Comparison of ENCODE assay signal across 10 cellular contexts in the genomic region with DNA sequence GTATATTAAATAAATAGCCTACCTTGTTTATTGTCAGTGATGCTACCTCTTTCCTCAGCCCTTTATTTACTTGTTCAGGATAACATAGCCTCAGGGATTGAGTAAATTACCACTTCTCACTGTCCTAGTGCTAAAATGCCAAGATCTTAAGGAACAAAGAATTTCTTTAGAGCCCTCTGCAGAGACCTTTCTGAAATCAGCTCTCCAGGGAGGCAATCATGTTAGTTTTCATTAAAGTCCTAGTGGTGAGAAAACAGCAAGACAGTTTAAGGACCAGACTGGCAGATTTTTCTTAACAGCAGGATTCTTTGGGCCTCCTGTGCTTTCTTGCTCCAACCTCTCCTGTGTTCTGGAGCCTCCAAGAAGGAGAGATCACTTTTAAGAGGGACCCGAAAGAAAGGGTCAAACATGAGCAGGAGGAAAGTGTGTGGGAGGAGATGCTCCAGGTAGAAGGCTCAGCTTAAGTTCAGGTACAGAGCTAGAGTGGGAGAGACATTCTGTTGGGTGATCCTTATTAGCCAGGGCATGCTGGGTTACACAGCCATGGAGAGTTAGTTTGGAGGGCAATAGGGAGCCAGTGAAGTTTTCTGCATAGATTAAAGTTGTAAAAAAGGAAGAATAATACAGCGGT. TPM values are rescaled to one million over a fixed set of nuclear protein-coding genes. Genes with fewer than 3 reads are reported as not detected.
A peak's percentile ranks its signal among the peaks of the same experiment; 100 is the strongest.
DNase-seq lines count a peak whose midpoint lies in the region; ATAC-seq, FAIRE-seq and TF ChIP-seq lines count a peak whose summit lies in the region.
"Had no signal": no experiment of that assay in that cellular context is flagged by ENCODE, and none has a peak within 500 bp of the region (broad histone marks: within the 10 kb centered on the region; RNA-seq: fewer than 3 reads in every experiment).

No MANE protein-coding gene starts in this region.

- H3K36me3 Mint-ChIP-seq in T-helper 17 cell (ENCODE audit: low read depth), result peaks cover 3% of the 10 kb centered on the region
- peaks cover 4% of the 10 kb centered on the region for H3K36me3 Mint-ChIP-seq in type B pancreatic cell

- H3K79me2 ChIP-seq in hepatocyte, result peaks cover 29% of the 10 kb centered on the region

- H3K4me1 ChIP-seq in left ventricle myocardium inferior, result peaks cover 40% of the 10 kb centered on the region
- H3K4me1 ChIP-seq in hepatocyte (ENCODE audit: insufficient read depth), result peaks cover 34% of the 10 kb centered on the region

- H3K36me3 ChIP-seq in left ventricle myocardium inferior (no peaks in the 10 kb centered on the region), hepatocyte (replicated peaks; ENCODE audit: insufficient read depth, low read depth) (no peaks in the 10 kb centered on the region)
- H3K36me3 ChIP-seq: MG63 had no signal

- H3K27ac Mint-ChIP-seq in T-helper 17 cell, result no peak overlapping the region
- peak overlapping the region; percentile 12 for H3K27ac Mint-ChIP-seq in type B pancreatic cell

- H3K27ac ChIP-seq in left ventricle myocardium inferior (replicated peaks) (peak overlapping the region; percentile 77), hepatocyte (peak overlapping the region; percentile 0)

- TF ChIP-seq POLR2A in GM12891 (IDR thresholded peaks at IDR 0.05; ENCODE audit: low read depth, low read length), result no peak

- no peak overlapping the region for H2AFZ ChIP-seq in hepatocyte

- 77% methylated on average over 2 of the region's 2 CpGs for WGBS in hepatocyte (ENCODE audit: low lambda C conversion rate, missing lambda C conversion rate)

- H3K27me3 ChIP-seq in left ventricle myocardium inferior (ENCODE audit: low read depth) (peaks cover 33% of the 10 kb centered on the region), hepatocyte (no peaks in the 10 kb centered on the region)
- H3K27me3 ChIP-seq: MG63 had no signal

- H3K4me2 ChIP-seq in hepatocyte, result peak overlapping the region; percentile 49

- H3K27me3 Mint-ChIP-seq in T-helper 17 cell (peaks cover 51% of the 10 kb centered on the region), type B pancreatic cell (peaks cover 48% of the 10 kb centered on the region)

- H3K4me3 Mint-ChIP-seq in T-helper 17 cell (peak overlapping the region; percentile 60), type B pancreatic cell (peak overlapping the region; percentile 84)

- FAIRE-seq in GM12891 (lab: Jason Lieb, UNC), result no peak
- FAIRE-seq: D721Med had no signal

- ATAC-seq in left cardiac atrium (no peak), T-helper 17 cell (no peak), HG02840 (IDR thresholded peaks at IDR 0.05; ENCODE audit: low FRiP score, unreplicated experiment) (no peak)

- H3K4me1 Mint-ChIP-seq in T-helper 17 cell, result peaks cover 3% of the 10 kb centered on the region
- peaks cover 34% of the 10 kb centered on the region for H3K4me1 Mint-ChIP-seq in type B pancreatic cell (ENCODE audit: unreplicated experiment)

- H3K9me3 ChIP-seq in left ventricle myocardium inferior (replicated peaks) (no peaks in the 10 kb centered on the region), T-helper 17 cell (ENCODE audit: control insufficient read depth, low read length, poor library complexity, severe bottlenecking) (no peaks in the 10 kb centered on the region), hepatocyte (ENCODE audit: low read depth) (no peaks in the 10 kb centered on the region)
- H3K9me3 ChIP-seq: MG63 had no signal

- H3K4me3 ChIP-seq in left ventricle myocardium inferior, result no peak overlapping the region
- H3K4me3 ChIP-seq in hepatocyte, result no peak overlapping the region

- DNase-seq in left ventricle myocardium inferior, result no peak
- no peak for DNase-seq in left cardiac atrium
- no peak for DNase-seq in T-helper 17 cell
- DNase-seq in hepatocyte (ENCODE audit: low spot score), result no peak
- no peak for DNase-seq in type B pancreatic cell (ENCODE audit: extremely low spot score, unreplicated experiment)
- DNase-seq in KBM-7, result no peak
- DNase-seq in GM12891 (ENCODE audit: insufficient read length, low spot score), result no peak

- no peaks in the 10 kb centered on the region for H4K20me1 ChIP-seq in hepatocyte (ENCODE audit: insufficient read depth, poor library complexity, severe bottlenecking)

- intact Hi-C loops in left ventricle myocardium inferior (cut with micrococcal nuclease) (no loop called here), left cardiac atrium (cut with DNase I) (no loop called here)

- in situ Hi-C loops in KBM-7 (cut with MboI; ENCODE audit: low pct_unique_long_range_greater_than_20kb, low sequenced_read_pairs), result no loop called here

- no peaks in the 10 kb centered on the region for H3K9me3 Mint-ChIP-seq in type B pancreatic cell

- H3K9me2 ChIP-seq in hepatocyte (replicated peaks; ENCODE audit: insufficient read depth), result no peaks in the 10 kb centered on the region

- TF ChIP-seq CTCF in left ventricle myocardium inferior (IDR thresholded peaks at IDR 0.05; ENCODE audit: borderline replicate concordance) (peak; percentile 23), hepatocyte (IDR thresholded peaks at IDR 0.05; ENCODE audit: poor library complexity) (peak; percentile 13), type B pancreatic cell (conservative IDR thresholded peaks at IDR 0.05) (peak; percentile 63)

TF ChIP-seq in GM12891, 5 proteins besides CTCF, POLR2A, EP300 and RAD21:
- TF ChIP-seq POLR2AphosphoS5 (IDR thresholded peaks at IDR 0.05; ENCODE audit: low read depth, low read length), result no peak
TF ChIP-seq in GM12891: peak in this region for 0.

RNA-seq across cellular contexts. Expression of gene PLCE1, which starts 1.2 kb away (rescaled TPM):
- total RNA-seq in left ventricle myocardium inferior (11.2 TPM), left cardiac atrium (10 to 100 TPM; 15.2 to 25.7 TPM), T-helper 17 cell (under 1 TPM in 1 of 2 donors, not detected in 1; 0.05 TPM), hepatocyte (10.8 TPM in 2 replicates), type B pancreatic cell (ENCODE audit: low replicate concordance) (5.3 and 7.8 TPM in 2 replicates)
- polyA plus RNA-seq in hepatocyte, result 4.7 and 5.2 TPM in 2 replicates
- 0.23 TPM for polyA plus RNA-seq in GM12891 (2012; ENCODE audit: low read depth, missing spikeins)

Comparison
In these comparisons a context has a peak if more than half of its experiments do, and no peak if none do; other contexts are left out.
1. CTCF ChIP-seq: peak in every context shown above with its lines; median percentile 63 in type B pancreatic cell; 23 in left ventricle myocardium inferior; 13 in hepatocyte.